Comparison of ENCODE assay signal across 8 cellular contexts in genomic region chr10:128125944-128126764, GRCh38. TPM values are rescaled to one million over a fixed set of nuclear protein-coding genes. Genes with fewer than 3 reads are reported as not detected.
DNase-seq lines count a peak whose midpoint lies in the region; ATAC-seq, FAIRE-seq and TF ChIP-seq lines count a peak whose summit lies in the region.

A gene with protein sequence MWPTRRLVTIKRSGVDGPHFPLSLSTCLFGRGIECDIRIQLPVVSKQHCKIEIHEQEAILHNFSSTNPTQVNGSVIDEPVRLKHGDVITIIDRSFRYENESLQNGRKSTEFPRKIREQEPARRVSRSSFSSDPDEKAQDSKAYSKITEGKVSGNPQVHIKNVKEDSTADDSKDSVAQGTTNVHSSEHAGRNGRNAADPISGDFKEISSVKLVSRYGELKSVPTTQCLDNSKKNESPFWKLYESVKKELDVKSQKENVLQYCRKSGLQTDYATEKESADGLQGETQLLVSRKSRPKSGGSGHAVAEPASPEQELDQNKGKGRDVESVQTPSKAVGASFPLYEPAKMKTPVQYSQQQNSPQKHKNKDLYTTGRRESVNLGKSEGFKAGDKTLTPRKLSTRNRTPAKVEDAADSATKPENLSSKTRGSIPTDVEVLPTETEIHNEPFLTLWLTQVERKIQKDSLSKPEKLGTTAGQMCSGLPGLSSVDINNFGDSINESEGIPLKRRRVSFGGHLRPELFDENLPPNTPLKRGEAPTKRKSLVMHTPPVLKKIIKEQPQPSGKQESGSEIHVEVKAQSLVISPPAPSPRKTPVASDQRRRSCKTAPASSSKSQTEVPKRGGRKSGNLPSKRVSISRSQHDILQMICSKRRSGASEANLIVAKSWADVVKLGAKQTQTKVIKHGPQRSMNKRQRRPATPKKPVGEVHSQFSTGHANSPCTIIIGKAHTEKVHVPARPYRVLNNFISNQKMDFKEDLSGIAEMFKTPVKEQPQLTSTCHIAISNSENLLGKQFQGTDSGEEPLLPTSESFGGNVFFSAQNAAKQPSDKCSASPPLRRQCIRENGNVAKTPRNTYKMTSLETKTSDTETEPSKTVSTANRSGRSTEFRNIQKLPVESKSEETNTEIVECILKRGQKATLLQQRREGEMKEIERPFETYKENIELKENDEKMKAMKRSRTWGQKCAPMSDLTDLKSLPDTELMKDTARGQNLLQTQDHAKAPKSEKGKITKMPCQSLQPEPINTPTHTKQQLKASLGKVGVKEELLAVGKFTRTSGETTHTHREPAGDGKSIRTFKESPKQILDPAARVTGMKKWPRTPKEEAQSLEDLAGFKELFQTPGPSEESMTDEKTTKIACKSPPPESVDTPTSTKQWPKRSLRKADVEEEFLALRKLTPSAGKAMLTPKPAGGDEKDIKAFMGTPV (N-terminal part only) (minus strand): TSS chr10:128126423. CDS start chr10:128125667, 756 bp downstream.

- peak within 1 kb of the TSS; percentile 97 for H3K27ac Mint-ChIP-seq in neural crest cell (ENCODE audit: unreplicated experiment)
- peak within 1 kb of the TSS; percentile 97 to 99 for H3K27ac Mint-ChIP-seq in stimulated activated naive CD8-positive, alpha-beta T cell treated with anti-CD3 and anti-CD28 coated beads, Interleukin-15, amount 100 ng/mL, for 72 hours

- TF ChIP-seq CTCF in LNCaP clone FGC (IDR thresholded peaks at IDR 0.05; ENCODE audit: control insufficient read depth, extremely low read depth, insufficient read depth) (no peak), foreskin fibroblast (IDR thresholded peaks at IDR 0.05; ENCODE audit: low read depth, low read length) (no peak), neural crest cell (conservative IDR thresholded peaks at IDR 0.05) (no peak)

- FAIRE-seq in H54 (lab: Jason Lieb, UNC) = no peak

- peaks cover 15% of the 10 kb centered on the region for H3K36me3 Mint-ChIP-seq in neural crest cell (ENCODE audit: low read depth)

- DNase-seq in ELR (ENCODE audit: low read depth) (peak; percentile 96), H54 (ENCODE audit: insufficient read length, low spot score) (peak; percentile 60), LNCaP clone FGC (ENCODE audit: low read depth) (peak; percentile 65), SHP77 (lab: John Stamatoyannopoulos, UW) (peak; percentile 86 to 92), foreskin fibroblast (peak; percentile 84 to 96), neural crest cell (ENCODE audit: low read depth, low spot score) (peak; percentile 83)
- peak; percentile 84 for DNase-seq in activated T-helper 9 cell treated with anti-CD3 and anti-CD28 coated beads, Interleukin-2, amount 50 U/mL, for 16 hours (ENCODE audit: low read depth)
- peak; percentile 88 to 93 for DNase-seq in stimulated activated naive CD8-positive, alpha-beta T cell treated with anti-CD3 and anti-CD28 coated beads, Interleukin-15, amount 100 ng/mL, for 72 hours

- H3K9me3 Mint-ChIP-seq in neural crest cell = no peaks in the 10 kb centered on the region
- no peaks in the 10 kb centered on the region for H3K9me3 Mint-ChIP-seq in stimulated activated naive CD8-positive, alpha-beta T cell treated with anti-CD3 and anti-CD28 coated beads, Interleukin-15, amount 100 ng/mL, for 72 hours

- H3K4me1 Mint-ChIP-seq in neural crest cell = peaks cover 44% of the 10 kb centered on the region
- peaks cover 35% of the 10 kb centered on the region for H3K4me1 Mint-ChIP-seq in stimulated activated naive CD8-positive, alpha-beta T cell treated with anti-CD3 and anti-CD28 coated beads, Interleukin-15, amount 100 ng/mL, for 72 hours

- H3K4me3 ChIP-seq in LNCaP clone FGC (ENCODE audit: low read depth, low read length) = peak within 1 kb of the TSS; percentile 91
- H3K4me3 ChIP-seq in foreskin fibroblast (ENCODE audit: low read depth in 1 of 2, low read length in 2 of 2) = peak within 1 kb of the TSS; percentile 67 to 77

- peak; percentile 37; the same call in 1 of the 2 replicates for TF ChIP-seq POLR2A in H54 (IDR thresholded peaks at IDR 0.05; ENCODE audit: low read depth, low read length)

- H3K4me3 Mint-ChIP-seq in neural crest cell = peak within 1 kb of the TSS; percentile 96
- H3K4me3 Mint-ChIP-seq in stimulated activated naive CD8-positive, alpha-beta T cell treated with anti-CD3 and anti-CD28 coated beads, Interleukin-15, amount 100 ng/mL, for 72 hours = peak within 1 kb of the TSS; percentile 95 to 96

- H3K27me3 Mint-ChIP-seq in neural crest cell (ENCODE audit: low read depth) = peaks cover 3% of the 10 kb centered on the region
- H3K27me3 Mint-ChIP-seq in stimulated activated naive CD8-positive, alpha-beta T cell treated with anti-CD3 and anti-CD28 coated beads, Interleukin-15, amount 100 ng/mL, for 72 hours = peaks cover 25% of the 10 kb centered on the region

- peak; percentile 91 for ATAC-seq in stimulated activated naive CD8-positive, alpha-beta T cell treated with anti-CD3 and anti-CD28 coated beads, Interleukin-15, amount 100 ng/mL, for 72 hours

RNA-seq across cellular contexts. Expression of the gene that starts here (rescaled TPM):
- 140 and 160 TPM in 2 replicates for total RNA-seq in neural crest cell

Comparison
In these comparisons a context has a peak if more than half of its experiments do, and no peak if none do; other contexts are left out.
1. Peak in every context shown above with its lines: DNase-seq, ATAC-seq and H3K4me3 ChIP-seq.